ENCODE assay signal across 2 cellular contexts in the genomic region with DNA sequence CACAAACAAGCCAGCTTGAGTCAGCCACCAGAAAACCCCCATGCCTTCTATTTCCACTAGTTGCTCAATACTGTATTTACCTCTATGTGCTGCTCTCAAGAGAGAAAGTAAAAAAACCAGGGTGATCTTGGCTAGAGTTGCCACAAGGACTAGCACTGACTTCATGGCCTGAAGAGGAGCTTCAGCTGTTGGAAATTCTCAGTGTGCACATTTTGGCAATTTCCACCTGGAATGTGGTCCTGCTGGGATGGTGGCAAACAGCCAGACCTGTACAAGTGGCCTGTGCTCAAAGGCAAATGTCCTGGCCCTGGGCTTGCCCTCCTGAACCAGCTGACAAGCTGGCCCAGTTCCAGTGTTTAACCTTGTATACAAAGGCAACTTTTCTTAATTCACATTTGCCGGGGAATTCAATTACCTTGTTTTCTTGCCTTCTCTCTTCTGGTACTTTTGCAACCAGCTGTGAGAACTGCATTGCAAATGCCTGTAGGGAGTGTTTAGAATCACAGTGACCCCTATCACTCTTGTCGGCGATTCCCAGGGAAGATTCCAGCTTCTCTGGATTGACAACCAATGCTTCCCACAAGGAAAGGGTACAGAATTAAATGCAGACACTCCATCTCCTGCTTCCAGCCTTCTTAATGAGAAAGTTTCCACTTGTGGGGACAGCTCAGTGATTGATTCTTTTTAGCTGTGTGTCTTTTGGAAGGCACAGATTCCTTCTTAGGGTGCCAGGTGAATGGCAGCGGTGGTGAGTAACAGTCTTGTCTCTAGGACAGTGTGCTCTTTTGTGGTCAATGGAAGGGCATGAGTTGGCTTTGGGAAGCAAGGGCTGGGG. TPM values are rescaled to one million over a fixed set of nuclear protein-coding genes. Genes with fewer than 3 reads are reported as not detected.
"Had no signal": no experiment of that assay in that cellular context is flagged by ENCODE, and none has a peak within 500 bp of the region (broad histone marks: within the 10 kb centered on the region; RNA-seq: fewer than 3 reads in every experiment).

No MANE protein-coding gene starts in this region.

RNA-seq across cellular contexts. Expression of a gene that starts 39.5 kb away (rescaled TPM):
- total RNA-seq: activated CD4-positive, alpha-beta T cell treated with anti-CD3 and anti-CD28 coated beads, Interleukin-2, amount 10 ng/mL, durations not matched to agents 24 days and 14 days; pulmonary artery endothelial cell had no signal
